Comparison of ENCODE assay signal across 23 cellular contexts in genomic region chr12:129213551-129213950, GRCh38.
"Had no signal": no experiment of that assay in that cellular context is flagged by ENCODE, and none has a peak within 500 bp of the region (broad histone marks: within the 10 kb centered on the region; RNA-seq: fewer than 3 reads in every experiment).

No MANE protein-coding gene starts in this region.

- ATAC-seq: effector memory CD8-positive, alpha-beta T cell; esophagus mucosa; foreskin keratinocyte; gastrocnemius medialis; heart left ventricle; heart right ventricle had no signal

- H3K27me3 Mint-ChIP-seq: dendritic cell treated with granulocyte-macrophage colony-stimulating factor and Interleukin-4, amounts not matched to agents 40 ng/mL and 50 ng/mL, for 4 days had no signal

- H3K9me3 ChIP-seq: colonic mucosa, gastrocnemius medialis had no signal

- DNase-seq: colonic mucosa; cortex of kidney; dermis blood vessel endothelial cell; dorsolateral prefrontal cortex; effector CD4-positive, alpha-beta T cell; effector CD8-positive, alpha-beta T cell; effector memory CD4-positive, alpha-beta T cell; effector memory CD8-positive, alpha-beta T cell; erythroblast; esophagus squamous epithelium; foreskin fibroblast; foreskin keratinocyte; foreskin melanocyte; gastrocnemius medialis; glutamatergic neuron; head of caudate nucleus; heart left ventricle; heart right ventricle; hippocampal formation had no signal

- H3K27ac ChIP-seq: colonic mucosa, coronary artery, dorsolateral prefrontal cortex, epithelial cell of prostate, esophagus squamous epithelium, foreskin keratinocyte, gastrocnemius medialis, heart left ventricle, heart right ventricle had no signal

- H3K27me3 ChIP-seq: colonic mucosa, dorsolateral prefrontal cortex, esophagus squamous epithelium, foreskin keratinocyte, gastrocnemius medialis, heart left ventricle had no signal

- H3K4me3 Mint-ChIP-seq: dendritic cell treated with granulocyte-macrophage colony-stimulating factor and Interleukin-4, amounts not matched to agents 40 ng/mL and 50 ng/mL, for 4 days; effector memory CD8-positive, alpha-beta T cell had no signal

- H3K36me3 ChIP-seq: colonic mucosa, esophagus squamous epithelium, gastrocnemius medialis, heart left ventricle, heart right ventricle had no signal

- H3K27ac Mint-ChIP-seq: dendritic cell treated with granulocyte-macrophage colony-stimulating factor and Interleukin-4, amounts not matched to agents 40 ng/mL and 50 ng/mL, for 4 days; effector memory CD8-positive, alpha-beta T cell had no signal

- H3K4me1 ChIP-seq: colonic mucosa, esophagus squamous epithelium, foreskin keratinocyte, gastrocnemius medialis, heart left ventricle, heart right ventricle had no signal

- H3K4me3 ChIP-seq: colonic mucosa, coronary artery, dorsolateral prefrontal cortex, esophagus squamous epithelium, gastrocnemius medialis, heart left ventricle, heart right ventricle had no signal
